Comparison of ENCODE assay signal across 21 cellular contexts in genomic region chr1:7628273-7628672, GRCh38.
"Had no signal": no experiment of that assay in that cellular context is flagged by ENCODE, and none has a peak within 500 bp of the region (broad histone marks: within the 10 kb centered on the region; RNA-seq: fewer than 3 reads in every experiment).

No MANE protein-coding gene starts in this region.

- H3K4me3 ChIP-seq: hepatocyte, sigmoid colon, smooth muscle cell, testis had no signal

- H3K27ac ChIP-seq: hepatocyte, sigmoid colon, testis had no signal

- H3K79me2 ChIP-seq: hepatocyte had no signal

- H3K4me2 ChIP-seq: hepatocyte, smooth muscle cell had no signal

- H3K27me3 ChIP-seq: sigmoid colon, testis had no signal

- H2AFZ ChIP-seq: hepatocyte had no signal

- H3K36me3 ChIP-seq: sigmoid colon had no signal

- ATAC-seq: WTC11 had no signal

- H3K4me1 ChIP-seq: sigmoid colon, testis had no signal

- DNase-seq: activated CD8-positive, alpha-beta memory T cell treated with anti-CD3 and anti-CD28 coated beads for 24 hours; activated naive CD4-positive, alpha-beta T cell treated with anti-CD3 and anti-CD28 coated beads for 36 hours; activated naive CD8-positive, alpha-beta T cell treated with anti-CD3 and anti-CD28 coated beads, Interleukin-2, amount 10 ng/mL, durations not matched to agents 7 days and 5 days; activated T-cell treated with anti-CD3 and anti-CD28 coated beads, Interleukin-2, amount 50 U/mL, for 48 hours; amniotic stem cell; effector CD4-positive, alpha-beta T cell; erythroblast; foreskin fibroblast; immature natural killer cell; mesenchymal stem cell; naive B cell; occipital lobe; sigmoid colon; stimulated activated CD4-positive, alpha-beta T cell treated with anti-CD3 and anti-CD28 coated beads, Interleukin-15, amount 100 ng/mL, for 24 hours; T-helper 1 cell; testis had no signal

- FAIRE-seq: bronchial epithelial cell, endometrium had no signal

- H3K9me3 ChIP-seq: sigmoid colon, testis had no signal
